1 cellular context compared by ENCODE assay signal in genomic region chr16:685967-686366, GRCh38.
TF ChIP-seq lines count a peak whose summit lies in the region.

No MANE protein-coding gene starts in this region.

TF ChIP-seq in IMR-90, 13 proteins besides CTCF, POLR2A, EP300 and RAD21:
- TF ChIP-seq ELK1 (IDR thresholded peaks at IDR 0.05; ENCODE audit: borderline replicate concordance, low read depth, low read length) (no peak), NFE2L2 (IDR thresholded peaks at IDR 0.05; ENCODE audit: low read depth, low read length) (no peak), MAZ (IDR thresholded peaks at IDR 0.05; ENCODE audit: borderline replicate concordance, low read depth, low read length) (no peak), MXI1 (IDR thresholded peaks at IDR 0.05; ENCODE audit: borderline replicate concordance, low read depth, low read length) (no peak)
